In the genomic region with DNA sequence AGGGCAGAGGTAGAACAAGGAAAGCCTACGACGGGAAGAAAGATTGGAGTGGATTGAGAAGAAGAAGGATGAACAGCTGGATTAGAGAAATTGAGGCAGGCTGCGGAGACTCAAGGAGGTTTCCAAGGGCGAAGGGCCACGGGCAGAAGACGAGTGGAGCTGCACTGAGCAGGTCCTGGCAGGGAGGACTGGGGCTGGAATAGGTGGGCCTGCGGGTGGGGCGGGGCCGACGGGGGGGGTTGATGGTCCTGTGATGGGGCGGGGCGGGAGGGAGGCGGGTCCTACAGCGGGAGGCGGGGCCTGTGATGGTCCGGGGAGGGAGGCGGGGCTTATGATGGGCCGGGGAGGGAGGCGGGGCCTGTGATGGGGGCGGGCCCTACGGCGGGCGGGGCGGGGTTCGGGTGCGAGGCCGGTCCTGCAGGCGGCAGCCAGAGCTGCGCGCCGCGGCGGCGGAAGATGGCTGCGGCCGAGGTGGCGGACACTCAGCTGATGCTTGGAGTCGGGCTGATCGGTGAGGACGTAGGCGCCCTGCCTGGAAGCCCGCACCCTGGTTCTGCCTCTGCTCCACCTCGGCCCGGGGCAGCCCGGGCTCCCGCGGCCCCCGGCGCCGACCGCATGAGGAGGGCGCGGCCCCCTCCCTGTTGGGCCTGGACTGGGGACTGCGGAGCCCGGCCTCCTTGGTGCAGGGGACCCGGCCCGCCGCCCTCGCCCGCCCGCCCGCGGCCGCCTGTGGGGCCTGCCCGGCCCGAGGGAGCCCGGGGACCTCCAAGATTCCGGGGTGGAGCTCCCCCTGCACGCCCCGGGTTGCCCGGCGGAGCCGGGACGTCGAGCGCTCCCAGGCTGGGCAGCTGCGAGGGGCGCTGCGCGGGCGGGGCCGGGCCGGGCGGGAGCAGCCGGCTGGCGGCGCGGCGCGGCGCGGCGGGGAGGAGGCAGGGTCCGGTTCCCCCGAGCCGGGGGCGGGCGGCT, we compare ENCODE assay signal across 8 cellular contexts. TPM values are rescaled to one million over a fixed set of nuclear protein-coding genes. Genes with fewer than 3 reads are reported as not detected.
DNase-seq lines count a peak whose midpoint lies in the region; ATAC-seq and TF ChIP-seq lines count a peak whose summit lies in the region.

A gene with protein sequence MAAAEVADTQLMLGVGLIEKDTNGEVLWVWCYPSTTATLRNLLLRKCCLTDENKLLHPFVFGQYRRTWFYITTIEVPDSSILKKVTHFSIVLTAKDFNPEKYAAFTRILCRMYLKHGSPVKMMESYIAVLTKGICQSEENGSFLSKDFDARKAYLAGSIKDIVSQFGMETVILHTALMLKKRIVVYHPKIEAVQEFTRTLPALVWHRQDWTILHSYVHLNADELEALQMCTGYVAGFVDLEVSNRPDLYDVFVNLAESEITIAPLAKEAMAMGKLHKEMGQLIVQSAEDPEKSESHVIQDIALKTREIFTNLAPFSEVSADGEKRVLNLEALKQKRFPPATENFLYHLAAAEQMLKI (plus strand): TSS at position 427 of the 966 bp plus-strand sequence. CDS start 30 bp downstream, at position 457.

- intact Hi-C loops in mucosa of descending colon (cut with DNase I, micrococcal nuclease): no loop called here

- H3K36me3 ChIP-seq in mucosa of descending colon (ENCODE audit: low read depth): no peaks in the 10 kb centered on the region

- TF ChIP-seq POLR2A in GM18526 (IDR thresholded peaks at IDR 0.05; ENCODE audit: extremely low read depth, insufficient read length): peak; percentile 84

- H3K4me3 ChIP-seq in mucosa of descending colon: peak within 1 kb of the TSS; percentile 78

- no peaks in the 10 kb centered on the region for H3K9me3 ChIP-seq in mucosa of descending colon

- peak within 1 kb of the TSS; percentile 56 for H3K27ac ChIP-seq in epithelial cell of prostate

- DNase-seq in AG08395 (ENCODE audit: low spot score) (peak; percentile 99), NCI-H774 (lab: John Stamatoyannopoulos, UW) (peak; percentile 25), activated T-cell treated with anti-CD3 and anti-CD28 coated beads for 4 hours (peak; percentile 71), epithelial cell of prostate (ENCODE audit: low read depth, low spot score) (no peak), mucosa of descending colon (peak; percentile 87 to 89 (median 88))
- peak; percentile 63 to 69 for DNase-seq in stimulated activated CD8-positive, alpha-beta memory T cell treated with anti-CD3 and anti-CD28 coated beads, Interleukin-2, amount 100 ng/mL, for 48 hours (ENCODE audit: low read depth in 2 of 2)

- ATAC-seq in HG03064 (IDR thresholded peaks at IDR 0.05; ENCODE audit: low read depth, unreplicated experiment): peak; percentile 85
- ATAC-seq in mucosa of descending colon: peak; percentile 94

- peaks cover 13% of the 10 kb centered on the region for H3K4me1 ChIP-seq in mucosa of descending colon (ENCODE audit: low read depth)

- no peak for TF ChIP-seq CTCF in mucosa of descending colon (IDR thresholded peaks at IDR 0.05)

RNA-seq across cellular contexts. Expression of the gene that starts here (rescaled TPM):
- 10 to 100 TPM; 36.6 to 39.9 (median 38.0) TPM for total RNA-seq in mucosa of descending colon
